In genomic region chr10:119650692-119651513, GRCh38 we compare ENCODE assay signal across 1 cellular context.
A peak's percentile ranks its signal among the peaks of the same experiment; 100 is the strongest.
TF ChIP-seq lines count a peak whose summit lies in the region.

Gene BAG3, plus strand, starts transcription at chr10:119651380. Its CDS starts 296 bp downstream, at chr10:119651676.

TF ChIP-seq in K562, 482 proteins besides CTCF, POLR2A, EP300 and RAD21 (continued from another document and continues in another):
- TF ChIP-seq, protein P1, sequence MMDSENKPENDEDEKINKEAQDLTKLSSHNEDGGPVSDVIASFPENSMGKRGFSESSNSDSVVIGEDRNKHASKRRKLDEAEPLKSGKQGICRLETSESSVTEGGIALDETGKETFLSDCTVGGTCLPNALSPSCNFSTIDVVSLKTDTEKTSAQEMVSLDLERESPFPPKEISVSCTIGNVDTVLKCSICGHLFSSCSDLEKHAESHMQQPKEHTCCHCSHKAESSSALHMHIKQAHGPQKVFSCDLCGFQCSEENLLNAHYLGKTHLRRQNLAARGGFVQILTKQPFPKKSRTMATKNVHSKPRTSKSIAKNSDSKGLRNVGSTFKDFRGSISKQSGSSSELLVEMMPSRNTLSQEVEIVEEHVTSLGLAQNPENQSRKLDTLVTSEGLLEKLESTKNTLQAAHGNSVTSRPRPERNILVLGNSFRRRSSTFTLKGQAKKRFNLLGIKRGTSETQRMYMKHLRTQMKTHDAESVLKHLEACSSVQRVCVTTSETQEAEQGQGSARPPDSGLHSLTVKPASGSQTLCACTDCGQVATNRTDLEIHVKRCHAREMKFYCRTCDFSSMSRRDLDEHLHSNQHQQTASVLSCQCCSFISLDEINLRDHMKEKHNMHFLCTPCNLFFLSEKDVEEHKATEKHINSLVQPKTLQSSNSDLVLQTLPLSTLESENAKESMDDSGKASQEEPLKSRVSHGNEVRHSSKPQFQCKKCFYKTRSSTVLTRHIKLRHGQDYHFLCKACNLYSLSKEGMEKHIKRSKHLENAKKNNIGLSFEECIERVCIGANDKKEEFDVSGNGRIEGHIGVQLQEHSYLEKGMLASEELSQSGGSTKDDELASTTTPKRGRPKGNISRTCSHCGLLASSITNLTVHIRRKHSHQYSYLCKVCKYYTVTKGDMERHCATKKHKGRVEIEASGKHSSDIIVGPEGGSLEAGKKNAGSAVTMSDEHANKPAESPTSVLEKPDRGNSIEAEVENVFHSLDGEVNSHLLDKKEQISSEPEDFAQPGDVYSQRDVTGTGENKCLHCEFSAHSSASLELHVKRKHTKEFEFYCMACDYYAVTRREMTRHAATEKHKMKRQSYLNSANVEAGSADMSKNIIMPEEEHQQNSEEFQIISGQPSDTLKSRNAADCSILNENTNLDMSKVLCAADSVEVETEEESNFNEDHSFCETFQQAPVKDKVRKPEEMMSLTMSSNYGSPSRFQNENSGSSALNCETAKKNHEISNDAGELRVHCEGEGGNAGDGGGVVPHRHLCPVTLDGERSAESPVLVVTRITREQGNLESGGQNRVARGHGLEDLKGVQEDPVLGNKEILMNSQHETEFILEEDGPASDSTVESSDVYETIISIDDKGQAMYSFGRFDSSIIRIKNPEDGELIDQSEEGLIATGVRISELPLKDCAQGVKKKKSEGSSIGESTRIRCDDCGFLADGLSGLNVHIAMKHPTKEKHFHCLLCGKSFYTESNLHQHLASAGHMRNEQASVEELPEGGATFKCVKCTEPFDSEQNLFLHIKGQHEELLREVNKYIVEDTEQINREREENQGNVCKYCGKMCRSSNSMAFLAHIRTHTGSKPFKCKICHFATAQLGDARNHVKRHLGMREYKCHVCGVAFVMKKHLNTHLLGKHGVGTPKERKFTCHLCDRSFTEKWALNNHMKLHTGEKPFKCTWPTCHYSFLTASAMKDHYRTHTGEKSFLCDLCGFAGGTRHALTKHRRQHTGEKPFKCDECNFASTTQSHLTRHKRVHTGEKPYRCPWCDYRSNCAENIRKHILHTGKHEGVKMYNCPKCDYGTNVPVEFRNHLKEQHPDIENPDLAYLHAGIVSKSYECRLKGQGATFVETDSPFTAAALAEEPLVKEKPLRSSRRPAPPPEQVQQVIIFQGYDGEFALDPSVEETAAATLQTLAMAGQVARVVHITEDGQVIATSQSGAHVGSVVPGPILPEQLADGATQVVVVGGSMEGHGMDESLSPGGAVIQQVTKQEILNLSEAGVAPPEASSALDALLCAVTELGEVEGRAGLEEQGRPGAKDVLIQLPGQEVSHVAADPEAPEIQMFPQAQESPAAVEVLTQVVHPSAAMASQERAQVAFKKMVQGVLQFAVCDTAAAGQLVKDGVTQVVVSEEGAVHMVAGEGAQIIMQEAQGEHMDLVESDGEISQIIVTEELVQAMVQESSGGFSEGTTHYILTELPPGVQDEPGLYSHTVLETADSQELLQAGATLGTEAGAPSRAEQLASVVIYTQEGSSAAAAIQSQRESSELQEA (IDR thresholded peaks at IDR 0.05; ENCODE audit: low read depth), result no peak
- TF ChIP-seq ZNF589 (CRISPR knock-in tag; IDR thresholded peaks at IDR 0.05; ENCODE audit: low read depth) (no peak), ATF3 (IDR thresholded peaks at IDR 0.05) (peak; percentile 53), ATF3 (CRISPR knock-in tag; conservative IDR thresholded peaks at IDR 0.05) (no peak), RBM22 (IDR thresholded peaks at IDR 0.05; ENCODE audit: low read depth, low read length, poor library complexity, severe bottlenecking) (no peak), MIER1 (IDR thresholded peaks at IDR 0.05; ENCODE audit: low read depth) (no peak), HIVEP1 (CRISPR knock-in tag; IDR thresholded peaks at IDR 0.05) (no peak), PHF8 (IDR thresholded peaks at IDR 0.05; ENCODE audit: borderline replicate concordance, low read length) (peak; percentile 83), SRF (CRISPR knock-in tag; IDR thresholded peaks at IDR 0.05) (no peak), CREB3L1 (IDR thresholded peaks at IDR 0.05; ENCODE audit: borderline replicate concordance, low read depth) (no peak), ZNF175 (CRISPR knock-in tag; IDR thresholded peaks at IDR 0.05; ENCODE audit: low read depth) (no peak), SUPT5H (IDR thresholded peaks at IDR 0.05) (peak; percentile 74; the same call in 1 of the 2 replicates), ELK1 (CRISPR knock-in tag; IDR thresholded peaks at IDR 0.05) (no peak), ZNF408 (CRISPR knock-in tag; IDR thresholded peaks at IDR 0.05; ENCODE audit: low read depth) (no peak), ZNF75A (CRISPR knock-in tag; IDR thresholded peaks at IDR 0.05) (no peak), CHD2 (IDR thresholded peaks at IDR 0.05; ENCODE audit: low read depth, low read length) (no peak; the same call in 1 of the 2 replicates), SETDB1 (IDR thresholded peaks at IDR 0.05; ENCODE audit: low read length) (no peak), ZNF644 (tag; IDR thresholded peaks at IDR 0.05; ENCODE audit: low read depth) (no peak), ZNF274 (IDR thresholded peaks at IDR 0.05; ENCODE audit: borderline replicate concordance, low read depth, low read length) (no peak), E2F3 (CRISPR knock-in tag; IDR thresholded peaks at IDR 0.05) (no peak), NONO (IDR thresholded peaks at IDR 0.05; ENCODE audit: low read depth in 2 of 2, low read length in 1 of 2) (peak in 1 of 2 experiments; percentile 45; a peak in 1 of 4 replicates), SIX5 (IDR thresholded peaks at IDR 0.05; ENCODE audit: borderline replicate concordance in 1 of 2, insufficient read depth in 1 of 2, low read depth in 1 of 2, low read length in 2 of 2) (no peak), MYNN (IDR thresholded peaks at IDR 0.05) (no peak), MYNN (CRISPR knock-in tag; IDR thresholded peaks at IDR 0.05) (no peak), ZNF436 (CRISPR knock-in tag; IDR thresholded peaks at IDR 0.05) (no peak), PTBP1 (IDR thresholded peaks at IDR 0.05; ENCODE audit: low read depth, low read length) (no peak), WHSC1 (IDR thresholded peaks at IDR 0.05; ENCODE audit: low read length) (no peak), PHB2 (IDR thresholded peaks at IDR 0.05; ENCODE audit: low read depth) (no peak), COPS2 (conservative IDR thresholded peaks at IDR 0.05) (no peak), ZSCAN32 (CRISPR knock-in tag; IDR thresholded peaks at IDR 0.05) (no peak), TCF3 (CRISPR knock-in tag; IDR thresholded peaks at IDR 0.05) (no peak), NELFE (IDR thresholded peaks at IDR 0.05; ENCODE audit: insufficient read depth, insufficient read length) (no peak), DNMT1 (IDR thresholded peaks at IDR 0.05) (no peak), HNRNPH1 (optimal IDR thresholded peaks at IDR 0.05; ENCODE audit: low read depth, low read length) (no peak), KDM4B (IDR thresholded peaks at IDR 0.05; ENCODE audit: borderline replicate concordance in 2 of 2, low read depth in 1 of 2) (no peak)
- TF ChIP-seq, protein P2, sequence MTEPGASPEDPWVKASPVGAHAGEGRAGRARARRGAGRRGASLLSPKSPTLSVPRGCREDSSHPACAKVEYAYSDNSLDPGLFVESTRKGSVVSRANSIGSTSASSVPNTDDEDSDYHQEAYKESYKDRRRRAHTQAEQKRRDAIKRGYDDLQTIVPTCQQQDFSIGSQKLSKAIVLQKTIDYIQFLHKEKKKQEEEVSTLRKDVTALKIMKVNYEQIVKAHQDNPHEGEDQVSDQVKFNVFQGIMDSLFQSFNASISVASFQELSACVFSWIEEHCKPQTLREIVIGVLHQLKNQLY (CRISPR knock-in tag; conservative IDR thresholded peaks at IDR 0.05), result no peak
- TF ChIP-seq, protein P3, sequence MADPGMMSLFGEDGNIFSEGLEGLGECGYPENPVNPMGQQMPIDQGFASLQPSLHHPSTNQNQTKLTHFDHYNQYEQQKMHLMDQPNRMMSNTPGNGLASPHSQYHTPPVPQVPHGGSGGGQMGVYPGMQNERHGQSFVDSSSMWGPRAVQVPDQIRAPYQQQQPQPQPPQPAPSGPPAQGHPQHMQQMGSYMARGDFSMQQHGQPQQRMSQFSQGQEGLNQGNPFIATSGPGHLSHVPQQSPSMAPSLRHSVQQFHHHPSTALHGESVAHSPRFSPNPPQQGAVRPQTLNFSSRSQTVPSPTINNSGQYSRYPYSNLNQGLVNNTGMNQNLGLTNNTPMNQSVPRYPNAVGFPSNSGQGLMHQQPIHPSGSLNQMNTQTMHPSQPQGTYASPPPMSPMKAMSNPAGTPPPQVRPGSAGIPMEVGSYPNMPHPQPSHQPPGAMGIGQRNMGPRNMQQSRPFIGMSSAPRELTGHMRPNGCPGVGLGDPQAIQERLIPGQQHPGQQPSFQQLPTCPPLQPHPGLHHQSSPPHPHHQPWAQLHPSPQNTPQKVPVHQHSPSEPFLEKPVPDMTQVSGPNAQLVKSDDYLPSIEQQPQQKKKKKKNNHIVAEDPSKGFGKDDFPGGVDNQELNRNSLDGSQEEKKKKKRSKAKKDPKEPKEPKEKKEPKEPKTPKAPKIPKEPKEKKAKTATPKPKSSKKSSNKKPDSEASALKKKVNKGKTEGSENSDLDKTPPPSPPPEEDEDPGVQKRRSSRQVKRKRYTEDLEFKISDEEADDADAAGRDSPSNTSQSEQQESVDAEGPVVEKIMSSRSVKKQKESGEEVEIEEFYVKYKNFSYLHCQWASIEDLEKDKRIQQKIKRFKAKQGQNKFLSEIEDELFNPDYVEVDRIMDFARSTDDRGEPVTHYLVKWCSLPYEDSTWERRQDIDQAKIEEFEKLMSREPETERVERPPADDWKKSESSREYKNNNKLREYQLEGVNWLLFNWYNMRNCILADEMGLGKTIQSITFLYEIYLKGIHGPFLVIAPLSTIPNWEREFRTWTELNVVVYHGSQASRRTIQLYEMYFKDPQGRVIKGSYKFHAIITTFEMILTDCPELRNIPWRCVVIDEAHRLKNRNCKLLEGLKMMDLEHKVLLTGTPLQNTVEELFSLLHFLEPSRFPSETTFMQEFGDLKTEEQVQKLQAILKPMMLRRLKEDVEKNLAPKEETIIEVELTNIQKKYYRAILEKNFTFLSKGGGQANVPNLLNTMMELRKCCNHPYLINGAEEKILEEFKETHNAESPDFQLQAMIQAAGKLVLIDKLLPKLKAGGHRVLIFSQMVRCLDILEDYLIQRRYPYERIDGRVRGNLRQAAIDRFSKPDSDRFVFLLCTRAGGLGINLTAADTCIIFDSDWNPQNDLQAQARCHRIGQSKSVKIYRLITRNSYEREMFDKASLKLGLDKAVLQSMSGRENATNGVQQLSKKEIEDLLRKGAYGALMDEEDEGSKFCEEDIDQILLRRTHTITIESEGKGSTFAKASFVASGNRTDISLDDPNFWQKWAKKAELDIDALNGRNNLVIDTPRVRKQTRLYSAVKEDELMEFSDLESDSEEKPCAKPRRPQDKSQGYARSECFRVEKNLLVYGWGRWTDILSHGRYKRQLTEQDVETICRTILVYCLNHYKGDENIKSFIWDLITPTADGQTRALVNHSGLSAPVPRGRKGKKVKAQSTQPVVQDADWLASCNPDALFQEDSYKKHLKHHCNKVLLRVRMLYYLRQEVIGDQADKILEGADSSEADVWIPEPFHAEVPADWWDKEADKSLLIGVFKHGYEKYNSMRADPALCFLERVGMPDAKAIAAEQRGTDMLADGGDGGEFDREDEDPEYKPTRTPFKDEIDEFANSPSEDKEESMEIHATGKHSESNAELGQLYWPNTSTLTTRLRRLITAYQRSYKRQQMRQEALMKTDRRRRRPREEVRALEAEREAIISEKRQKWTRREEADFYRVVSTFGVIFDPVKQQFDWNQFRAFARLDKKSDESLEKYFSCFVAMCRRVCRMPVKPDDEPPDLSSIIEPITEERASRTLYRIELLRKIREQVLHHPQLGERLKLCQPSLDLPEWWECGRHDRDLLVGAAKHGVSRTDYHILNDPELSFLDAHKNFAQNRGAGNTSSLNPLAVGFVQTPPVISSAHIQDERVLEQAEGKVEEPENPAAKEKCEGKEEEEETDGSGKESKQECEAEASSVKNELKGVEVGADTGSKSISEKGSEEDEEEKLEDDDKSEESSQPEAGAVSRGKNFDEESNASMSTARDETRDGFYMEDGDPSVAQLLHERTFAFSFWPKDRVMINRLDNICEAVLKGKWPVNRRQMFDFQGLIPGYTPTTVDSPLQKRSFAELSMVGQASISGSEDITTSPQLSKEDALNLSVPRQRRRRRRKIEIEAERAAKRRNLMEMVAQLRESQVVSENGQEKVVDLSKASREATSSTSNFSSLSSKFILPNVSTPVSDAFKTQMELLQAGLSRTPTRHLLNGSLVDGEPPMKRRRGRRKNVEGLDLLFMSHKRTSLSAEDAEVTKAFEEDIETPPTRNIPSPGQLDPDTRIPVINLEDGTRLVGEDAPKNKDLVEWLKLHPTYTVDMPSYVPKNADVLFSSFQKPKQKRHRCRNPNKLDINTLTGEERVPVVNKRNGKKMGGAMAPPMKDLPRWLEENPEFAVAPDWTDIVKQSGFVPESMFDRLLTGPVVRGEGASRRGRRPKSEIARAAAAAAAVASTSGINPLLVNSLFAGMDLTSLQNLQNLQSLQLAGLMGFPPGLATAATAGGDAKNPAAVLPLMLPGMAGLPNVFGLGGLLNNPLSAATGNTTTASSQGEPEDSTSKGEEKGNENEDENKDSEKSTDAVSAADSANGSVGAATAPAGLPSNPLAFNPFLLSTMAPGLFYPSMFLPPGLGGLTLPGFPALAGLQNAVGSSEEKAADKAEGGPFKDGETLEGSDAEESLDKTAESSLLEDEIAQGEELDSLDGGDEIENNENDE (IDR thresholded peaks at IDR 0.05; ENCODE audit: low read depth, low read length), result no peak
- TF ChIP-seq, protein P4, sequence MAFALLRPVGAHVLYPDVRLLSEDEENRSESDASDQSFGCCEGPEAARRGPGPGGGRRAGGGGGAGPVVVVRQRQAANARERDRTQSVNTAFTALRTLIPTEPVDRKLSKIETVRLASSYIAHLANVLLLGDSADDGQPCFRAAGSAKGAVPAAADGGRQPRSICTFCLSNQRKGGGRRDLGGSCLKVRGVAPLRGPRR (CRISPR knock-in tag; IDR thresholded peaks at IDR 0.05), result no peak
